Comparison of ENCODE assay signal across 9 cellular contexts in genomic region chr2:203579131-203579643, GRCh38. TPM values are rescaled to one million over a fixed set of nuclear protein-coding genes. Genes with fewer than 3 reads are reported as not detected.
DNase-seq lines count a peak whose midpoint lies in the region; ATAC-seq and TF ChIP-seq lines count a peak whose summit lies in the region.
"Had no signal": no experiment of that assay in that cellular context is flagged by ENCODE, and none has a peak within 500 bp of the region (broad histone marks: within the 10 kb centered on the region; RNA-seq: fewer than 3 reads in every experiment).

No MANE protein-coding gene starts in this region.

- H3K4me2 ChIP-seq in SK-N-SH = no peak overlapping the region

- ATAC-seq in GM19397 (IDR thresholded peaks at IDR 0.05; ENCODE audit: unreplicated experiment) (peak; percentile 87), HG03342 (IDR thresholded peaks at IDR 0.05; ENCODE audit: unreplicated experiment) (peak; percentile 94)
- ATAC-seq in stimulated activated effector memory CD8-positive, alpha-beta T cell treated with anti-CD3 and anti-CD28 coated beads, Interleukin-12 subunit alpha, Interleukin-12 subunit beta, amount 100 ng/mL, for 72 hours = peak; percentile 95
- ATAC-seq: naive thymus-derived CD4-positive, alpha-beta T cell had no signal

- H4K20me1 ChIP-seq in SK-N-SH (ENCODE audit: insufficient read depth) = no peaks in the 10 kb centered on the region

- no peak for TF ChIP-seq EP300 in SK-N-SH (IDR thresholded peaks at IDR 0.05; ENCODE audit: borderline replicate concordance in 1 of 2, low read depth in 1 of 2, low read length in 1 of 2)

- H3K27ac Mint-ChIP-seq in stimulated activated effector memory CD8-positive, alpha-beta T cell treated with anti-CD3 and anti-CD28 coated beads, Interleukin-12 subunit alpha, Interleukin-12 subunit beta, amount 100 ng/mL, for 72 hours = peak overlapping the region; percentile 79
- no peak overlapping the region for H3K27ac Mint-ChIP-seq in endothelial cell (ENCODE audit: unreplicated experiment)

- H3K9me3 Mint-ChIP-seq in stimulated activated effector memory CD8-positive, alpha-beta T cell treated with anti-CD3 and anti-CD28 coated beads, Interleukin-12 subunit alpha, Interleukin-12 subunit beta, amount 100 ng/mL, for 72 hours = no peaks in the 10 kb centered on the region
- no peaks in the 10 kb centered on the region for H3K9me3 Mint-ChIP-seq in endothelial cell (ENCODE audit: unreplicated experiment)

- H3K9ac ChIP-seq in SK-N-SH = no peak overlapping the region

- no peaks in the 10 kb centered on the region for H3K9me2 ChIP-seq in SK-N-SH

- H3K36me3 Mint-ChIP-seq in stimulated activated effector memory CD8-positive, alpha-beta T cell treated with anti-CD3 and anti-CD28 coated beads, Interleukin-12 subunit alpha, Interleukin-12 subunit beta, amount 100 ng/mL, for 72 hours = peaks cover 9% of the 10 kb centered on the region
- no peaks in the 10 kb centered on the region for H3K36me3 Mint-ChIP-seq in endothelial cell (ENCODE audit: low read depth, unreplicated experiment)

- POLR2A ChIA-PET in SK-N-SH (lab: Yijun Ruan, JAX) = no interaction called here

- 57% methylated on average over 2 of the region's 2 CpGs for WGBS in SK-N-SH (ENCODE audit: low lambda C conversion rate)

- no peak overlapping the region for H3K4me3 ChIP-seq in SK-N-SH (ENCODE audit: low read depth in 2 of 2, low read length in 1 of 2)
- no peak overlapping the region for H3K4me3 ChIP-seq in foreskin fibroblast (ENCODE audit: low read depth in 1 of 2, low read length in 2 of 2)
- no peak overlapping the region for H3K4me3 ChIP-seq in effector memory CD4-positive, alpha-beta T cell (ENCODE audit: insufficient read depth, low read depth, low read length, poor library complexity, severe bottlenecking)

- TF ChIP-seq RAD21 in SK-N-SH (IDR thresholded peaks at IDR 0.05; ENCODE audit: low read length) = no peak

- H3K79me2 ChIP-seq in SK-N-SH (ENCODE audit: insufficient read depth) = no peaks in the 10 kb centered on the region

- no peak overlapping the region for H2AFZ ChIP-seq in SK-N-SH (ENCODE audit: low read depth)

- H3K36me3 ChIP-seq in SK-N-SH (replicated peaks in 1 of 2; ENCODE audit: control insufficient read depth in 1 of 2, insufficient read depth in 2 of 2, low read length in 1 of 2) = no peaks in the 10 kb centered on the region
- H3K36me3 ChIP-seq in effector memory CD4-positive, alpha-beta T cell (ENCODE audit: control insufficient read depth, insufficient read depth, low read length) = no peaks in the 10 kb centered on the region

- DNase-seq in DMS79 treated with DMSO at 0.1 percent for 48 hours (lab: John Stamatoyannopoulos, UW) = peak; percentile 76
- no peak for DNase-seq in SK-N-SH
- DNase-seq in foreskin fibroblast = peak; percentile 67 to 69
- peak; percentile 14 to 76 for DNase-seq in stimulated activated effector memory CD8-positive, alpha-beta T cell treated with anti-CD3 and anti-CD28 coated beads, Interleukin-12 subunit alpha, Interleukin-12 subunit beta, amount 100 ng/mL, for 72 hours (ENCODE audit: low spot score in 2 of 2)
- DNase-seq in effector memory CD4-positive, alpha-beta T cell = no peak
- no peak for DNase-seq in endothelial cell (ENCODE audit: low spot score)

- no peaks in the 10 kb centered on the region for H3K27me3 ChIP-seq in SK-N-SH (ENCODE audit: insufficient read depth)
- H3K27me3 ChIP-seq in effector memory CD4-positive, alpha-beta T cell (replicated peaks; ENCODE audit: control insufficient read depth, insufficient read depth, low read length, poor library complexity, severe bottlenecking) = no peaks in the 10 kb centered on the region

- no peaks in the 10 kb centered on the region for H3K9me3 ChIP-seq in SK-N-SH
- no peaks in the 10 kb centered on the region for H3K9me3 ChIP-seq in effector memory CD4-positive, alpha-beta T cell (ENCODE audit: control insufficient read depth, low read length)

- no peak for TF ChIP-seq CTCF in SK-N-SH (IDR thresholded peaks at IDR 0.05)
- no peak for TF ChIP-seq CTCF in foreskin fibroblast (IDR thresholded peaks at IDR 0.05; ENCODE audit: low read depth, low read length)
- TF ChIP-seq CTCF in endothelial cell (IDR thresholded peaks at IDR 0.05; ENCODE audit: unreplicated experiment) = no peak

- H3K27ac ChIP-seq in SK-N-SH (ENCODE audit: low read depth in 2 of 2, low read length in 1 of 2) = no peak overlapping the region
- no peak overlapping the region for H3K27ac ChIP-seq in effector memory CD4-positive, alpha-beta T cell (ENCODE audit: insufficient read depth, low read length, poor library complexity, severe bottlenecking)

- H3F3A ChIP-seq in SK-N-SH (replicated peaks; ENCODE audit: insufficient read depth) = no peaks in the 10 kb centered on the region

- peaks cover 0 to 7% of the 10 kb centered on the region in 2 experiments; a peak in 3 of 4 replicates for H3K4me1 ChIP-seq in SK-N-SH (ENCODE audit: control insufficient read depth in 1 of 2, insufficient read depth in 2 of 2, low read depth in 1 of 2, low read length in 1 of 2)
- H3K4me1 ChIP-seq in effector memory CD4-positive, alpha-beta T cell (ENCODE audit: control insufficient read depth, insufficient read depth, low read length, poor library complexity, severe bottlenecking) = no peaks in the 10 kb centered on the region

- H3K27me3 Mint-ChIP-seq in endothelial cell (ENCODE audit: unreplicated experiment) = no peaks in the 10 kb centered on the region

- CTCF ChIA-PET in SK-N-SH (lab: Yijun Ruan, JAX) = no interaction called here

- H3K4me3 Mint-ChIP-seq in stimulated activated effector memory CD8-positive, alpha-beta T cell treated with anti-CD3 and anti-CD28 coated beads, Interleukin-12 subunit alpha, Interleukin-12 subunit beta, amount 100 ng/mL, for 72 hours = peak overlapping the region; percentile 28
- no peak overlapping the region for H3K4me3 Mint-ChIP-seq in endothelial cell (ENCODE audit: unreplicated experiment)

- peaks cover 26% of the 10 kb centered on the region for H3K4me1 Mint-ChIP-seq in stimulated activated effector memory CD8-positive, alpha-beta T cell treated with anti-CD3 and anti-CD28 coated beads, Interleukin-12 subunit alpha, Interleukin-12 subunit beta, amount 100 ng/mL, for 72 hours
- H3K4me1 Mint-ChIP-seq in endothelial cell (ENCODE audit: unreplicated experiment) = no peaks in the 10 kb centered on the region

TF ChIP-seq in SK-N-SH, 30 proteins besides CTCF, POLR2A, EP300 and RAD21:
- peak; percentile 85 for TF ChIP-seq REST (IDR thresholded peaks at IDR 0.05; ENCODE audit: low read depth, low read length)
- TF ChIP-seq EZH2phosphoT487 (IDR thresholded peaks at IDR 0.05; ENCODE audit: borderline replicate concordance, low read depth) = no peak

RNA-seq across cellular contexts. Expression of gene RAPH1, which starts 44.1 kb away (rescaled TPM):
- 6.5 and 6.7 TPM in 2 replicates for polyA plus RNA-seq in SK-N-SH (2012; rRNA removed)
- 10.1 and 10.5 TPM in 2 replicates for polyA plus RNA-seq in SK-N-SH (2012; cell fraction: cytosol; rRNA removed)
- 23.0 and 24.1 TPM in 2 replicates for polyA plus RNA-seq in SK-N-SH (2012; cell fraction: nucleus; rRNA removed)
- total RNA-seq in endothelial cell (ENCODE audit: unreplicated experiment) = 74.1 TPM

Comparison
In these comparisons a context has a peak if more than half of its experiments do, and no peak if none do; other contexts are left out.
1. DNase-seq: peak in DMS79 treated with DMSO at 0.1 percent for 48 hours (single experiment), foreskin fibroblast (2 of 2) and stimulated activated effector memory CD8-positive, alpha-beta T cell treated with anti-CD3 and anti-CD28 coated beads, Interleukin-12 subunit alpha, Interleukin-12 subunit beta, amount 100 ng/mL, for 72 hours (2 of 2); none in SK-N-SH (single experiment), effector memory CD4-positive, alpha-beta T cell (0 of 3) and endothelial cell (single experiment).
2. Peak in every context shown above with its lines, with median percentiles within 50 percentile points of each other: ATAC-seq.